ENCODE assay signal across 14 cellular contexts in genomic region chr4:48085821-48086602, GRCh38. TPM values are rescaled to one million over a fixed set of nuclear protein-coding genes. Genes with fewer than 3 reads are reported as not detected.
"Had no signal": no experiment of that assay in that cellular context is flagged by ENCODE, and none has a peak within 500 bp of the region (broad histone marks: within the 10 kb centered on the region; RNA-seq: fewer than 3 reads in every experiment).

No MANE protein-coding gene starts in this region.

- H2AFZ ChIP-seq: neural progenitor cell, parathyroid adenoma had no signal

- H3K9ac ChIP-seq: neural progenitor cell, parathyroid adenoma had no signal

- H3K4me2 ChIP-seq: neural progenitor cell had no signal

- H3K4me3 Mint-ChIP-seq: neural progenitor cell had no signal

- H3K4me1 ChIP-seq: ascending aorta, heart right ventricle, neural progenitor cell, tibial artery had no signal

- ATAC-seq: heart right ventricle, SK-N-SH treated with all-trans-retinoic acid at 6 μM for 48 hours had no signal

- H3K27me3 ChIP-seq: ascending aorta, neural progenitor cell, tibial artery had no signal

- FAIRE-seq: frontal cortex, keratinocyte had no signal

- H3K36me3 Mint-ChIP-seq: neural progenitor cell had no signal

- H3K4me3 ChIP-seq: ascending aorta, heart right ventricle, neural progenitor cell, tibial artery had no signal

- H3K9me3 ChIP-seq: ascending aorta, heart right ventricle, tibial artery had no signal

- H3K9me3 Mint-ChIP-seq: activated T-helper 2 cell treated with anti-CD3 and anti-CD28 coated beads, Interferon-gamma antibody, Interleukin-2, Interleukin-4, amounts not matched to agents 10 μg/mL and 5 μg/mL and 100 μg/mL, durations not matched to agents 14 hours and 24 hours and 36 hours; neural progenitor cell had no signal

- H3K27ac ChIP-seq: ascending aorta, heart right ventricle, neural progenitor cell, parathyroid adenoma, tibial artery had no signal

- H3K36me3 ChIP-seq: ascending aorta, heart right ventricle, neural progenitor cell, tibial artery had no signal

- H3K4me1 Mint-ChIP-seq: neural progenitor cell had no signal

- H3K79me2 ChIP-seq: parathyroid adenoma had no signal

- DNase-seq: activated CD4-positive, CD25-positive, alpha-beta regulatory T cell treated with anti-CD3 and anti-CD28 coated beads, Interleukin-2, amount 50 U/mL, for 72 hours; activated T-cell treated with anti-CD3 and anti-CD28 coated beads for 4 hours; heart right ventricle; mesendoderm; stimulated activated CD4-positive, alpha-beta T cell treated with anti-CD3 and anti-CD28 coated beads, Interleukin-15, amount 100 ng/mL, for 24 hours; stimulated activated CD4-positive, alpha-beta T cell treated with anti-CD3 and anti-CD28 coated beads, Interleukin-4, amount 100 ng/mL, for 24 hours; tibial artery had no signal

- H3K27ac Mint-ChIP-seq: activated T-helper 2 cell treated with anti-CD3 and anti-CD28 coated beads, Interferon-gamma antibody, Interleukin-2, Interleukin-4, amounts not matched to agents 10 μg/mL and 5 μg/mL and 100 μg/mL, durations not matched to agents 14 hours and 24 hours and 36 hours; neural progenitor cell had no signal

RNA-seq across cellular contexts. Expression of gene TXK, which starts 48.0 kb away (rescaled TPM):
- total RNA-seq: ascending aorta had no signal
